Comparison of ENCODE assay signal across 1 cellular context in the genomic region with DNA sequence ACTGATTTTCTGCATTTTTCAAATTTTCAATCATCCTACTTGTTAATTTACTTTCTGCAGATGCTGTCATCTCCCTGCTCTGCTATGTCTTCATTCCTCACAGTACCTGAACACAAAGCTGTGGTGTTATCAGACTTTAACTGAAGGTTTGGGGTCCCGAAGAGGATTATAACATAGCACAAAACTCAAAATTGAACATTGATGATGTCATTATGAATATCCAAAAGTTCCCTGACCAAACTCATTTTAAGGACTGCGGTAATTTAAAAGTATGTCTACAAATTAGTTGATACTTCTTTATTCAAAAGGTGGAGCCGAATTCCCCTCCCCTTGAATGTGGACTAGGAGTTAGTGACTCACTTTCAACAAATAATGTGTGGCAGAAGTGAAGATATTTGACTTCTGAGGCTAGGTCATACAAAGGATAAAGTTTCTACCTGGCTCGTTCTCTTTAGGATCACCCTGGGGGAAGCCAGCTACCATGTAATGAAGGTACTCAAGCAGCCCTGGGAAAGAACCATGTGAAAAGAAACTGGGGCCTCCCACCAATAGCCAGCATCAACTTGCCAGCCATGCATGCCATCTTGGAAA.
TF ChIP-seq lines count a peak whose summit lies in the region.

No MANE protein-coding gene starts in this region.

TF ChIP-seq in K562, 482 proteins besides CTCF, POLR2A, EP300 and RAD21:
- no peak for TF ChIP-seq BHLHE40 (IDR thresholded peaks at IDR 0.05; ENCODE audit: low read length)
- TF ChIP-seq, protein P1, sequence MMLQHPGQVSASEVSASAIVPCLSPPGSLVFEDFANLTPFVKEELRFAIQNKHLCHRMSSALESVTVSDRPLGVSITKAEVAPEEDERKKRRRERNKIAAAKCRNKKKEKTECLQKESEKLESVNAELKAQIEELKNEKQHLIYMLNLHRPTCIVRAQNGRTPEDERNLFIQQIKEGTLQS (IDR thresholded peaks at IDR 0.05) = peak; percentile 37; the same call in 1 of the 2 replicates
- TF ChIP-seq, protein P1 (CRISPR knock-in tag; conservative IDR thresholded peaks at IDR 0.05) = no peak
